Comparison of ENCODE assay signal across 26 cellular contexts in the genomic region with DNA sequence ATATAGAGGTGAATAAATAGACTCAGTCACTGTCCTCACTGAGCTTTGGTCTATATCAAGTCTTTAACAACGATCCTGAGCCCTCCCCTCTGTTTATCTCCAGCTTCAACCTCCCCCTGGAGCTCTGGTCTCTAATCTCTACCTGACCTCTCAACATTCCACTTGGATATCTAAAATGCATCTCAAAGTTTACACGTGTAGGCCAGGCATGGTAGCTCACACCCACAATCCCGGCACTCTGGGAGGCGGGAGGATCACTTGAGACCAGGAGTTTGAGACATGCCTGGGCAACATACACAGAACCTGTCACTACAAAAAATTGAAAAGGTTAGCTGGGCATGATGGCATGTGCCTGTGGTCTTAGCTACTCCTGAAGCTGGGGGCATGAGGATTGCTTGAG. TPM values are rescaled to one million over a fixed set of nuclear protein-coding genes. Genes with fewer than 3 reads are reported as not detected.
A peak's percentile ranks its signal among the peaks of the same experiment; 100 is the strongest.
DNase-seq lines count a peak whose midpoint lies in the region; ATAC-seq and TF ChIP-seq lines count a peak whose summit lies in the region.
"Had no signal": no experiment of that assay in that cellular context is flagged by ENCODE, and none has a peak within 500 bp of the region (broad histone marks: within the 10 kb centered on the region; RNA-seq: fewer than 3 reads in every experiment).

No MANE protein-coding gene starts in this region.

- peaks cover 42% of the 10 kb centered on the region for H3K4me1 ChIP-seq in cardiac muscle cell (ENCODE audit: low read depth)
- H3K4me1 ChIP-seq in endodermal cell (ENCODE audit: control insufficient read depth, insufficient read depth, low read length): peaks cover 29% of the 10 kb centered on the region
- peaks cover 19% of the 10 kb centered on the region for H3K4me1 ChIP-seq in mesenchymal stem cell (ENCODE audit: control insufficient read depth, insufficient read depth, low read depth, low read length)
- H3K4me1 ChIP-seq in uterus: peaks cover 4 to 17% of the 10 kb centered on the region in 2 donors

- H2AK5ac ChIP-seq in mesenchymal stem cell (ENCODE audit: low read length, severe bottlenecking): peak overlapping the region; percentile 17

- no peak for TF ChIP-seq POLR2A in uterus (IDR thresholded peaks at IDR 0.05)

- H3K79me1 ChIP-seq in mesenchymal stem cell (replicated peaks; ENCODE audit: low read length, poor library complexity, severe bottlenecking): peaks cover 22% of the 10 kb centered on the region

- H2BK5ac ChIP-seq in mesenchymal stem cell (ENCODE audit: low read depth, low read length, poor library complexity, severe bottlenecking): no peak overlapping the region

- no peak for TF ChIP-seq CTCF in cardiac muscle cell (IDR thresholded peaks at IDR 0.05; ENCODE audit: low read depth, low read length)
- no peak for TF ChIP-seq CTCF in endodermal cell (conservative IDR thresholded peaks at IDR 0.05)
- TF ChIP-seq CTCF in uterus (IDR thresholded peaks at IDR 0.05): no peak

- H3K27me3 Mint-ChIP-seq in endodermal cell (ENCODE audit: insufficient read depth): no peaks in the 10 kb centered on the region

- H3K18ac ChIP-seq in mesenchymal stem cell (ENCODE audit: low read depth in 1 of 2, low read length in 2 of 2): peak overlapping the region in 1 of 2 experiments; percentile 42

- H4K91ac ChIP-seq in mesenchymal stem cell (ENCODE audit: low read length): peak overlapping the region; percentile 53

- WGBS in endodermal cell (ENCODE audit: insufficient coverage in 1 of 2, insufficient read length in 1 of 2), 2 experiments: 72% methylated on average over 4 of the region's 4 CpGs; no CpG with 5 or more reads in 1 of the 2 experiments
- 47% methylated on average over 4 of the region's 4 CpGs for WGBS in mesenchymal stem cell

- H3K9me3 ChIP-seq in cardiac muscle cell (ENCODE audit: low read depth) (no peaks in the 10 kb centered on the region), endodermal cell (ENCODE audit: control insufficient read depth, low read length) (no peaks in the 10 kb centered on the region), mesenchymal stem cell (ENCODE audit: control insufficient read depth, low read length) (no peaks in the 10 kb centered on the region), uterus (no peaks in the 10 kb centered on the region)
- H3K9me3 ChIP-seq: Peyer's patch, suprapubic skin had no signal

- H2BK15ac ChIP-seq in mesenchymal stem cell (ENCODE audit: low read depth, poor library complexity, severe bottlenecking): no peak overlapping the region

- no peak overlapping the region for H2BK120ac ChIP-seq in mesenchymal stem cell (ENCODE audit: low read depth, low read length)

- no peak overlapping the region for H3K4ac ChIP-seq in mesenchymal stem cell (ENCODE audit: low read depth in 1 of 2, low read length in 2 of 2)

- H3K27me3 ChIP-seq in cardiac muscle cell (no peaks in the 10 kb centered on the region), endodermal cell (ENCODE audit: control insufficient read depth, insufficient read depth, low read length, poor library complexity, severe bottlenecking) (no peaks in the 10 kb centered on the region), mesenchymal stem cell (ENCODE audit: control insufficient read depth in 1 of 2, insufficient read depth in 1 of 2, low read length in 2 of 2) (no peaks in the 10 kb centered on the region), H7 (ENCODE audit: control insufficient read depth, insufficient read depth, low read length) (no peaks in the 10 kb centered on the region), uterus (no peaks in the 10 kb centered on the region)
- H3K27me3 ChIP-seq: Peyer's patch, suprapubic skin had no signal

- H2AFZ ChIP-seq in mesenchymal stem cell (ENCODE audit: low read depth, low read length): no peak overlapping the region

- H3K4me3 ChIP-seq in cardiac muscle cell (no peak overlapping the region), endodermal cell (ENCODE audit: low read length) (no peak overlapping the region), mesenchymal stem cell (ENCODE audit: insufficient read depth in 1 of 2, low read depth in 1 of 2, low read length in 2 of 2) (no peak overlapping the region), H7 (ENCODE audit: insufficient read depth, low read depth, low read length) (no peak overlapping the region), uterus (no peak overlapping the region)
- H3K4me3 ChIP-seq: Peyer's patch, smooth muscle cell, suprapubic skin had no signal

- peaks cover 37% of the 10 kb centered on the region for H3K4me1 Mint-ChIP-seq in endodermal cell

- H2BK12ac ChIP-seq in mesenchymal stem cell (ENCODE audit: low read length in 2 of 2): peak overlapping the region; percentile 15 to 78

- peak overlapping the region; percentile 46 for H4K8ac ChIP-seq in mesenchymal stem cell (ENCODE audit: low read length)

- peak in 1 of 2 donors; percentile 42 for DNase-seq in cardiac muscle cell (ENCODE audit: low read depth in 1 of 2, low spot score in 1 of 2)
- DNase-seq in left cardiac atrium: no peak
- no peak for DNase-seq in endodermal cell
- no peak for DNase-seq in mesenchymal stem cell
- DNase-seq in DMS153 (lab: John Stamatoyannopoulos, UW): no peak
- no peak for DNase-seq in superior temporal gyrus (ENCODE audit: extremely low spot score)
- DNase-seq in H7: no peak
- no peak for DNase-seq in uterus
- DNase-seq: activated CD4-positive, alpha-beta memory T cell treated with anti-CD3 and anti-CD28 coated beads, Interleukin-2, amount 10 ng/mL, durations not matched to agents 7 days and 5 days; activated CD4-positive, CD25-positive, alpha-beta regulatory T cell treated with anti-CD3 and anti-CD28 coated beads, Interleukin-2, amount 50 U/mL, for 72 hours; activated gamma-delta T cell; CD8-positive, alpha-beta memory T cell; DMS53; GOT3; Karpas-422; naive B cell; NCI-H1694 treated with DMSO at 0.1 percent for 48 hours; NCI-H2171; NCI-H526; nucleus accumbens; Peyer's patch; stimulated activated CD4-positive, alpha-beta T cell treated with anti-CD3 and anti-CD28 coated beads, Interleukin-2, amount 100 ng/mL, for 24 hours had no signal

- ATAC-seq in left cardiac atrium: no peak
- ATAC-seq: stimulated activated effector memory CD8-positive, alpha-beta T cell treated with anti-CD3 and anti-CD28 coated beads, Interleukin-12 subunit alpha, Interleukin-12 subunit beta, amount 100 ng/mL, for 72 hours had no signal

- peak overlapping the region; percentile 24 for H3K27ac Mint-ChIP-seq in endodermal cell
- H3K27ac Mint-ChIP-seq: activated CD4-positive, alpha-beta memory T cell treated with anti-CD3 and anti-CD28 coated beads, Interleukin-2, amount 10 ng/mL, durations not matched to agents 7 days and 5 days; stimulated activated effector memory CD8-positive, alpha-beta T cell treated with anti-CD3 and anti-CD28 coated beads, Interleukin-12 subunit alpha, Interleukin-12 subunit beta, amount 100 ng/mL, for 72 hours; T-helper 1 cell treated with Interleukin-12 subunit alpha and Interleukin-12 subunit beta and Interleukin-4 antibody, amounts not matched to agents 30 μg/mL and 1 μg/mL, for 36 hours had no signal

- no peak overlapping the region for H3K4me3 Mint-ChIP-seq in endodermal cell
- H3K4me3 Mint-ChIP-seq: activated CD4-positive, alpha-beta memory T cell treated with anti-CD3 and anti-CD28 coated beads, Interleukin-2, amount 10 ng/mL, durations not matched to agents 7 days and 5 days; CD8-positive, alpha-beta memory T cell; naive B cell; stimulated activated effector memory CD8-positive, alpha-beta T cell treated with anti-CD3 and anti-CD28 coated beads, Interleukin-12 subunit alpha, Interleukin-12 subunit beta, amount 100 ng/mL, for 72 hours; T-helper 1 cell treated with Interleukin-12 subunit alpha and Interleukin-12 subunit beta and Interleukin-4 antibody, amounts not matched to agents 30 μg/mL and 1 μg/mL, for 36 hours had no signal

- H3K27ac ChIP-seq in cardiac muscle cell (peak overlapping the region; percentile 61), endodermal cell (ENCODE audit: low read depth, low read length) (no peak overlapping the region), mesenchymal stem cell (ENCODE audit: low read length, poor library complexity, severe bottlenecking) (peak overlapping the region; percentile 8), uterus (no peak overlapping the region)
- H3K27ac ChIP-seq: suprapubic skin had no signal

- intact Hi-C loops in left cardiac atrium (cut with DNase I) (no loop called here), uterus (cut with DNase I; ENCODE audit: low total_unique reads) (no loop called here)

- peak overlapping the region in 1 of 2 experiments; percentile 9 for H3K23ac ChIP-seq in mesenchymal stem cell (ENCODE audit: low read length in 2 of 2)

- H3K14ac ChIP-seq in mesenchymal stem cell (ENCODE audit: low read length in 2 of 2): no peak overlapping the region

- H3K9me3 Mint-ChIP-seq in endodermal cell: no peaks in the 10 kb centered on the region
- H3K9me3 Mint-ChIP-seq: activated CD4-positive, alpha-beta memory T cell treated with anti-CD3 and anti-CD28 coated beads, Interleukin-2, amount 10 ng/mL, durations not matched to agents 7 days and 5 days; CD8-positive, alpha-beta memory T cell; stimulated activated effector memory CD8-positive, alpha-beta T cell treated with anti-CD3 and anti-CD28 coated beads, Interleukin-12 subunit alpha, Interleukin-12 subunit beta, amount 100 ng/mL, for 72 hours; T-helper 1 cell treated with Interleukin-12 subunit alpha and Interleukin-12 subunit beta and Interleukin-4 antibody, amounts not matched to agents 30 μg/mL and 1 μg/mL, for 36 hours had no signal

- H3K9ac ChIP-seq in endodermal cell (ENCODE audit: extremely low read depth, low read length, poor library complexity, severe bottlenecking) (no peak overlapping the region), mesenchymal stem cell (ENCODE audit: low read length) (no peak overlapping the region)

- no peak overlapping the region for H3K4me2 ChIP-seq in mesenchymal stem cell (ENCODE audit: low read length, poor library complexity, severe bottlenecking)
- H3K4me2 ChIP-seq: smooth muscle cell had no signal

- H3K36me3 ChIP-seq in cardiac muscle cell: no peaks in the 10 kb centered on the region
- H3K36me3 ChIP-seq in endodermal cell (ENCODE audit: control insufficient read depth, insufficient read depth, low read length): no peaks in the 10 kb centered on the region
- peaks cover 3 to 6% of the 10 kb centered on the region in 2 experiments for H3K36me3 ChIP-seq in mesenchymal stem cell (ENCODE audit: control insufficient read depth in 1 of 2, insufficient read depth in 2 of 2, low read depth in 1 of 2, low read length in 2 of 2)
- no peaks in the 10 kb centered on the region for H3K36me3 ChIP-seq in H7 (replicated peaks; ENCODE audit: control insufficient read depth, insufficient read depth, low read length)
- H3K36me3 ChIP-seq in uterus: no peaks in the 10 kb centered on the region
- H3K36me3 ChIP-seq: Peyer's patch, suprapubic skin had no signal

- H3K36me3 Mint-ChIP-seq in endodermal cell (ENCODE audit: low read depth): no peaks in the 10 kb centered on the region
- H3K36me3 Mint-ChIP-seq: CD8-positive, alpha-beta memory T cell; naive B cell; stimulated activated effector memory CD8-positive, alpha-beta T cell treated with anti-CD3 and anti-CD28 coated beads, Interleukin-12 subunit alpha, Interleukin-12 subunit beta, amount 100 ng/mL, for 72 hours had no signal

RNA-seq across cellular contexts. Expression of a gene that starts 53.4 kb away (rescaled TPM):
- total RNA-seq in cardiac muscle cell (73.6 and 84.2 TPM in 2 replicates), left cardiac atrium (10 to 100 TPM; 14.0 to 15.8 TPM), endodermal cell (10 to 100 TPM; 48.0 to 52.4 TPM), uterus (10 to 100 TPM; 11.1 to 35.6 (median 20.3) TPM)
- polyA plus RNA-seq in cardiac muscle cell: 106 and 112 TPM in 2 replicates
- polyA plus RNA-seq in endodermal cell (2013, experiment 1 of 2): 31.4 TPM
- 34.8 TPM for polyA plus RNA-seq in endodermal cell (2013, experiment 2 of 2)
- polyA plus RNA-seq in mesenchymal stem cell (2013, experiment 1 of 2): 46.4 TPM
- 48.5 TPM for polyA plus RNA-seq in mesenchymal stem cell (2013, experiment 2 of 2)
- 18.3 TPM in 2 replicates for total RNA-seq in H7 (2014; rRNA removed; shearing (Covaris generic))

Comparison
In these comparisons a context has a peak if more than half of its experiments do, and no peak if none do; other contexts are left out.
1. H3K27ac ChIP-seq: peak in cardiac muscle cell (single experiment) and mesenchymal stem cell (single experiment); none in endodermal cell (single experiment) and uterus (0 of 2).